Comparison of ENCODE assay signal across 1 cellular context in genomic region chr9:135476561-135476960, GRCh38.
TF ChIP-seq lines count a peak whose summit lies in the region.

No MANE protein-coding gene starts in this region.

TF ChIP-seq in K562, 482 proteins besides CTCF, POLR2A, EP300 and RAD21 (continued from another document):
- TF ChIP-seq ZHX1 (conservative IDR thresholded peaks at IDR 0.05; ENCODE audit: low read length) (no peak), NCOA6 (IDR thresholded peaks at IDR 0.05) (no peak)
